ENCODE assay signal across 12 cellular contexts in the genomic region with DNA sequence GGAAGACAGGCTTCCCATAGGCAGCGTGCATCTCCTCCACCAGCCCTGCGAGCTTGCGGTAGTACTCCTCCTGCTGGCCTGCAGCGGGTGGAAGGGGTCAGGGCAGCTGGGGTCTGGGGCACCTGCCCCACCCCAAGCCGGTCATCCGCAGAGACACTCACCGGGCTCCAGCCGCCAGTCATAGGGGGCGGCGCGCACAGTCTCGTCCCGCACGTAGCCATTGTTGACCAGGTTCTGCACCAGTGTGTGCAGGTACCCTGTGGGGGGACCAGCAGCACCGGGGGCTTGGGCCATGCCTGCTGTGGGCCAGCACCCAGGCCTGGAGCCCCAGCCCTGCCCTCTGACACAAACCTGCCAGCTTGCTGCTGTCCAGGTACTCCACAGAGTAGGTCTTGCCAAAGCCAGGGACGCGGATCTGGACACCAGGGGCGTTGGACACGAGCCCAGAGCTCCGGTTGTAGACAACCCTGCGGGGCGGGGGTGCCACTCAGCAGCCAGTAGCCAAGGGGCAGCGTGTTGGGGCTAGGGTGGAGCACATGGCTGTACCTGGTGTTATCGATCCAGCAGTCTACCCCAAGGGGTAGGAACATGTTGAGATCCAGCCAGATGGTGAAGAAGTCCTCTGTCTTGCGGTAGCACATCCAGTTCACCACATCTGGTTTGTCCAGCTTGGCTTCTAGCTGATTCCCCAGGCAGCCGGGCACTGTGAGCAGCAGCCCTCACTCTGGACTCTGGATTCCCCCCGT. TPM values are rescaled to one million over a fixed set of nuclear protein-coding genes. Genes with fewer than 3 reads are reported as not detected.
DNase-seq lines count a peak whose midpoint lies in the region; ATAC-seq lines count a peak whose summit lies in the region.
"Had no signal": no experiment of that assay in that cellular context is flagged by ENCODE, and none has a peak within 500 bp of the region (broad histone marks: within the 10 kb centered on the region; RNA-seq: fewer than 3 reads in every experiment).

No MANE protein-coding gene starts in this region.

- DNase-seq in NCI-H1092 treated with DMSO at 0.1 percent for 48 hours (lab: John Stamatoyannopoulos, UW) = peak; percentile 38
- no peak for DNase-seq in NCI-H1092 (lab: John Stamatoyannopoulos, UW)
- peak; percentile 76 for DNase-seq in left ventricle myocardium superior
- no peak for DNase-seq in foreskin melanocyte
- no peak for DNase-seq in CD8-positive, alpha-beta memory T cell
- DNase-seq: NCI-H1694 treated with DMSO at 0.1 percent for 48 hours had no signal

- POLR2A ChIA-PET in CD8-positive, alpha-beta memory T cell (lab: Charles Lee) = no interaction called here

- H3K9me3 ChIP-seq in CD8-positive, alpha-beta memory T cell (ENCODE audit: low read length) = no peaks in the 10 kb centered on the region
- H3K9me3 ChIP-seq: Caco-2, SJSA1 had no signal

- CTCF ChIA-PET in CD8-positive, alpha-beta memory T cell (lab: Charles Lee) = interaction anchor here (0.6 to 5.3 kb wide), 11 partner anchors 10 to 228 kb away, joined by 3 to 27 read pairs (median 4); partner anchors contain the start of genes DDX28, DUS2 and NRN1L

- peaks cover 0 to 24% (median 0%) of the 10 kb centered on the region in 3 donors for H3K36me3 Mint-ChIP-seq in CD8-positive, alpha-beta memory T cell
- H3K36me3 Mint-ChIP-seq: type B pancreatic cell had no signal

- no peaks in the 10 kb centered on the region for H3K27me3 Mint-ChIP-seq in CD8-positive, alpha-beta memory T cell
- H3K27me3 Mint-ChIP-seq: naive thymus-derived CD4-positive, alpha-beta T cell; type B pancreatic cell had no signal

- H3K27me3 ChIP-seq in CD8-positive, alpha-beta memory T cell (ENCODE audit: insufficient read depth, low read length, poor library complexity, severe bottlenecking) = no peaks in the 10 kb centered on the region
- H3K27me3 ChIP-seq: SJSA1 had no signal

- no peaks in the 10 kb centered on the region for H3K9me3 Mint-ChIP-seq in CD8-positive, alpha-beta memory T cell
- H3K9me3 Mint-ChIP-seq: naive thymus-derived CD4-positive, alpha-beta T cell; type B pancreatic cell had no signal

- H3K36me3 ChIP-seq in CD8-positive, alpha-beta memory T cell (ENCODE audit: insufficient read depth, low read length) = peaks cover 5% of the 10 kb centered on the region

- ATAC-seq in left ventricle myocardium superior = peak; percentile 35

- H3K27ac ChIP-seq in temporal lobe (ENCODE audit: low read depth, low read length) = peak overlapping the region; percentile 96
- no peak overlapping the region for H3K27ac ChIP-seq in CD8-positive, alpha-beta memory T cell (ENCODE audit: low read depth, low read length)
- H3K27ac ChIP-seq: SJSA1 had no signal

- intact Hi-C loops in left ventricle myocardium superior (cut with micrococcal nuclease) = no loop called here

- H3K4me1 Mint-ChIP-seq in CD8-positive, alpha-beta memory T cell = peaks cover 16 to 28% (median 20%) of the 10 kb centered on the region in 3 donors

- H3K27ac Mint-ChIP-seq in CD8-positive, alpha-beta memory T cell = no peak overlapping the region
- H3K27ac Mint-ChIP-seq: type B pancreatic cell had no signal

- H3K4me1 ChIP-seq in CD8-positive, alpha-beta memory T cell (ENCODE audit: insufficient read depth, low read length) = peaks cover 29% of the 10 kb centered on the region
- H3K4me1 ChIP-seq: SJSA1 had no signal

- H3K4me3 ChIP-seq in CD8-positive, alpha-beta memory T cell (ENCODE audit: low read length) = no peak overlapping the region
- H3K4me3 ChIP-seq: SJSA1 had no signal

- H3K4me3 Mint-ChIP-seq in CD8-positive, alpha-beta memory T cell = no peak overlapping the region
- H3K4me3 Mint-ChIP-seq: type B pancreatic cell had no signal

RNA-seq across cellular contexts. Expression of gene LCAT, which starts 1.2 kb away (rescaled TPM):
- total RNA-seq in left ventricle myocardium superior (21.9 TPM), temporal lobe (1.2 TPM)
- 10 to 100 TPM; 12.7 to 12.8 TPM for total RNA-seq in CD8-positive, alpha-beta memory T cell
- 0.74 TPM for polyA plus RNA-seq in CD8-positive, alpha-beta memory T cell

RNA-seq across cellular contexts. Expression of gene PSMB10, which starts 6.0 kb away (rescaled TPM):
- total RNA-seq in left ventricle myocardium superior (54.1 TPM), temporal lobe (11.3 TPM)
- 100 to 1,000 TPM; 176 to 189 TPM for total RNA-seq in CD8-positive, alpha-beta memory T cell
- 518 TPM for polyA plus RNA-seq in CD8-positive, alpha-beta memory T cell

RNA-seq across cellular contexts. Expression of gene CTRL, which starts 11.0 kb away (rescaled TPM):
- total RNA-seq in left ventricle myocardium superior (0.37 TPM), temporal lobe (3.4 TPM)
- 1 to 10 TPM; 4.1 to 4.9 TPM for total RNA-seq in CD8-positive, alpha-beta memory T cell
- 1.5 TPM for polyA plus RNA-seq in CD8-positive, alpha-beta memory T cell

RNA-seq across cellular contexts. Expression of gene SLC12A4, which starts 25.8 kb away (rescaled TPM):
- total RNA-seq in left ventricle myocardium superior (95.5 TPM), temporal lobe (5.4 TPM)
- total RNA-seq in CD8-positive, alpha-beta memory T cell = 10 to 100 TPM; 30.6 to 34.1 TPM
- 5.1 TPM for polyA plus RNA-seq in CD8-positive, alpha-beta memory T cell

RNA-seq across cellular contexts. Expression of gene DPEP3, which starts 37.6 kb away (rescaled TPM):
- not detected for total RNA-seq in left ventricle myocardium superior
- total RNA-seq in temporal lobe = 0.25 TPM
- under 1 TPM; 0.18 TPM for total RNA-seq in CD8-positive, alpha-beta memory T cell
- polyA plus RNA-seq in CD8-positive, alpha-beta memory T cell = 0.10 TPM
- total RNA-seq: Caco-2, sciatic nerve, SJSA1 had no signal

Comparison
In these comparisons a context has a peak if more than half of its experiments do, and no peak if none do; other contexts are left out.
1. DNase-seq: peak in NCI-H1092 treated with DMSO at 0.1 percent for 48 hours (single experiment) and left ventricle myocardium superior (single experiment); none in NCI-H1092 (single experiment), foreskin melanocyte (single experiment) and CD8-positive, alpha-beta memory T cell (0 of 5).